In genomic region chr19:2636142-2636896, GRCh38 we compare ENCODE assay signal across 1 cellular context.
TF ChIP-seq lines count a peak whose summit lies in the region.

No MANE protein-coding gene starts in this region.

TF ChIP-seq in K562, 482 proteins besides CTCF, POLR2A, EP300 and RAD21 (continued from another document):
- TF ChIP-seq AFF1 (IDR thresholded peaks at IDR 0.05; ENCODE audit: low read depth in 1 of 2, partially characterized antibody in 2 of 2) (no peak), ZEB2 (IDR thresholded peaks at IDR 0.05) (no peak), ZNF764 (CRISPR knock-in tag; IDR thresholded peaks at IDR 0.05; ENCODE audit: low read depth) (no peak), MLLT1 (IDR thresholded peaks at IDR 0.05) (no peak), ZFP36 (IDR thresholded peaks at IDR 0.05; ENCODE audit: low read depth, low read length, partially characterized antibody) (no peak), KLF1 (tag; IDR thresholded peaks at IDR 0.05) (no peak), ZNF507 (tag; conservative IDR thresholded peaks at IDR 0.05) (no peak), ZNF174 (CRISPR knock-in tag; IDR thresholded peaks at IDR 0.05) (no peak), PHB2 (IDR thresholded peaks at IDR 0.05; ENCODE audit: low read depth) (no peak), CSDE1 (IDR thresholded peaks at IDR 0.05) (no peak), ZBTB7A (IDR thresholded peaks at IDR 0.05; ENCODE audit: borderline replicate concordance, control insufficient read depth, low read depth, low read length) (no peak), C11orf30 (IDR thresholded peaks at IDR 0.05; ENCODE audit: low read depth) (no peak)
- TF ChIP-seq, protein P1, sequence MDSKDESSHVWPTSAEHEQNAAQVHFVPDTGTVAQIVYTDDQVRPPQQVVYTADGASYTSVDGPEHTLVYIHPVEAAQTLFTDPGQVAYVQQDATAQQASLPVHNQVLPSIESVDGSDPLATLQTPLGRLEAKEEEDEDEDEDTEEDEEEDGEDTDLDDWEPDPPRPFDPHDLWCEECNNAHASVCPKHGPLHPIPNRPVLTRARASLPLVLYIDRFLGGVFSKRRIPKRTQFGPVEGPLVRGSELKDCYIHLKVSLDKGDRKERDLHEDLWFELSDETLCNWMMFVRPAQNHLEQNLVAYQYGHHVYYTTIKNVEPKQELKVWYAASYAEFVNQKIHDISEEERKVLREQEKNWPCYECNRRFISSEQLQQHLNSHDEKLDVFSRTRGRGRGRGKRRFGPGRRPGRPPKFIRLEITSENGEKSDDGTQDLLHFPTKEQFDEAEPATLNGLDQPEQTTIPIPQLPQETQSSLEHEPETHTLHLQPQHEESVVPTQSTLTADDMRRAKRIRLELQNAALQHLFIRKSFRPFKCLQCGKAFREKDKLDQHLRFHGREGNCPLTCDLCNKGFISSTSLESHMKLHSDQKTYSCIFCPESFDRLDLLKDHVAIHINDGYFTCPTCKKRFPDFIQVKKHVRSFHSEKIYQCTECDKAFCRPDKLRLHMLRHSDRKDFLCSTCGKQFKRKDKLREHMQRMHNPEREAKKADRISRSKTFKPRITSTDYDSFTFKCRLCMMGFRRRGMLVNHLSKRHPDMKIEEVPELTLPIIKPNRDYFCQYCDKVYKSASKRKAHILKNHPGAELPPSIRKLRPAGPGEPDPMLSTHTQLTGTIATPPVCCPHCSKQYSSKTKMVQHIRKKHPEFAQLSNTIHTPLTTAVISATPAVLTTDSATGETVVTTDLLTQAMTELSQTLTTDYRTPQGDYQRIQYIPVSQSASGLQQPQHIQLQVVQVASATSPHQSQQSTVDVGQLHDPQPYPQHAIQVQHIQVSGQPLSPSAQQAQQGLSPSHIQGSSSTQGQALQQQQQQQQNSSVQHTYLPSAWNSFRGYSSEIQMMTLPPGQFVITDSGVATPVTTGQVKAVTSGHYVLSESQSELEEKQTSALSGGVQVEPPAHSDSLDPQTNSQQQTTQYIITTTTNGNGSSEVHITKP (IDR thresholded peaks at IDR 0.05; ENCODE audit: partially characterized antibody), result no peak
TF ChIP-seq in K562: peak in this region for 0.
